Comparison of ENCODE assay signal across 2 cellular contexts in the genomic region with DNA sequence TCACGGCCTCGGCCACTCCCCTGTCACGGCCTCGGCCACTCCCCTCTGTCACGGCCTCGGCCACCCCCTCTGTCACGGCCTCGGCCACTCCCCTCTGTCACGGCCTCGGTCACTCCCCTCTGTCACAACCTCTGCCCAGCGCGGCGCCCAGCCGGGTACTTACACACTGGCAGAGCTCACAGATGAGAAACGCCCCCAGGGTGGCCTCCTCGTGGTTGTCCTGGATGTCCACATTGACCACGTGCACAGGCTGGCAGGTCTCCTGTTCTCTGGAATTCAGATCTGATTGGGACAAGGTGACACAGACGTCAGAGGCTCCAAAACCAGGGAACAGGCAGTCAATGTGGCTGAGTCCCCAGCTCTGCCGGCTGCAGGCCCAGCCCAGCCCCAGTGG.
TF ChIP-seq lines count a peak whose summit lies in the region.

No MANE protein-coding gene starts in this region.

TF ChIP-seq in Ishikawa, 13 proteins besides CTCF, POLR2A, EP300 and RAD21:
- TF ChIP-seq CREB1 (IDR thresholded peaks at IDR 0.05; ENCODE audit: low read depth) = no peak
- TF ChIP-seq FOXM1 (IDR thresholded peaks at IDR 0.05; ENCODE audit: borderline replicate concordance, low read depth) = no peak
- TF ChIP-seq, protein P1, sequence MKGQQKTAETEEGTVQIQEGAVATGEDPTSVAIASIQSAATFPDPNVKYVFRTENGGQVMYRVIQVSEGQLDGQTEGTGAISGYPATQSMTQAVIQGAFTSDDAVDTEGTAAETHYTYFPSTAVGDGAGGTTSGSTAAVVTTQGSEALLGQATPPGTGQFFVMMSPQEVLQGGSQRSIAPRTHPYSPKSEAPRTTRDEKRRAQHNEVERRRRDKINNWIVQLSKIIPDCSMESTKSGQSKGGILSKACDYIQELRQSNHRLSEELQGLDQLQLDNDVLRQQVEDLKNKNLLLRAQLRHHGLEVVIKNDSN (IDR thresholded peaks at IDR 0.05) = peak; percentile 63
- peak; percentile 90 for TF ChIP-seq MAX (IDR thresholded peaks at IDR 0.05)
- no peak; the same call in 1 of the 2 replicates for TF ChIP-seq TEAD4 (IDR thresholded peaks at IDR 0.05)
- TF ChIP-seq, protein P2, sequence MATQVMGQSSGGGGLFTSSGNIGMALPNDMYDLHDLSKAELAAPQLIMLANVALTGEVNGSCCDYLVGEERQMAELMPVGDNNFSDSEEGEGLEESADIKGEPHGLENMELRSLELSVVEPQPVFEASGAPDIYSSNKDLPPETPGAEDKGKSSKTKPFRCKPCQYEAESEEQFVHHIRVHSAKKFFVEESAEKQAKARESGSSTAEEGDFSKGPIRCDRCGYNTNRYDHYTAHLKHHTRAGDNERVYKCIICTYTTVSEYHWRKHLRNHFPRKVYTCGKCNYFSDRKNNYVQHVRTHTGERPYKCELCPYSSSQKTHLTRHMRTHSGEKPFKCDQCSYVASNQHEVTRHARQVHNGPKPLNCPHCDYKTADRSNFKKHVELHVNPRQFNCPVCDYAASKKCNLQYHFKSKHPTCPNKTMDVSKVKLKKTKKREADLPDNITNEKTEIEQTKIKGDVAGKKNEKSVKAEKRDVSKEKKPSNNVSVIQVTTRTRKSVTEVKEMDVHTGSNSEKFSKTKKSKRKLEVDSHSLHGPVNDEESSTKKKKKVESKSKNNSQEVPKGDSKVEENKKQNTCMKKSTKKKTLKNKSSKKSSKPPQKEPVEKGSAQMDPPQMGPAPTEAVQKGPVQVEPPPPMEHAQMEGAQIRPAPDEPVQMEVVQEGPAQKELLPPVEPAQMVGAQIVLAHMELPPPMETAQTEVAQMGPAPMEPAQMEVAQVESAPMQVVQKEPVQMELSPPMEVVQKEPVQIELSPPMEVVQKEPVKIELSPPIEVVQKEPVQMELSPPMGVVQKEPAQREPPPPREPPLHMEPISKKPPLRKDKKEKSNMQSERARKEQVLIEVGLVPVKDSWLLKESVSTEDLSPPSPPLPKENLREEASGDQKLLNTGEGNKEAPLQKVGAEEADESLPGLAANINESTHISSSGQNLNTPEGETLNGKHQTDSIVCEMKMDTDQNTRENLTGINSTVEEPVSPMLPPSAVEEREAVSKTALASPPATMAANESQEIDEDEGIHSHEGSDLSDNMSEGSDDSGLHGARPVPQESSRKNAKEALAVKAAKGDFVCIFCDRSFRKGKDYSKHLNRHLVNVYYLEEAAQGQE (IDR thresholded peaks at IDR 0.05; ENCODE audit: low read depth) = no peak
- TF ChIP-seq TAF1 (IDR thresholded peaks at IDR 0.05; ENCODE audit: low read depth) = no peak
- TF ChIP-seq ZBTB7A (IDR thresholded peaks at IDR 0.05; ENCODE audit: low read depth) = no peak
- TF ChIP-seq TCF12 (IDR thresholded peaks at IDR 0.05; ENCODE audit: low read depth) = no peak

TF ChIP-seq in K562, 482 proteins besides CTCF, POLR2A, EP300 and RAD21:
- TF ChIP-seq C11orf30 (IDR thresholded peaks at IDR 0.05; ENCODE audit: low read depth) = no peak
- peak; percentile 49; the same call in 1 of the 2 replicates for TF ChIP-seq POLR2G (IDR thresholded peaks at IDR 0.05; ENCODE audit: low read depth, low read length)
- TF ChIP-seq PTBP1 (IDR thresholded peaks at IDR 0.05; ENCODE audit: low read depth, low read length) = no peak
- TF ChIP-seq, protein P3, sequence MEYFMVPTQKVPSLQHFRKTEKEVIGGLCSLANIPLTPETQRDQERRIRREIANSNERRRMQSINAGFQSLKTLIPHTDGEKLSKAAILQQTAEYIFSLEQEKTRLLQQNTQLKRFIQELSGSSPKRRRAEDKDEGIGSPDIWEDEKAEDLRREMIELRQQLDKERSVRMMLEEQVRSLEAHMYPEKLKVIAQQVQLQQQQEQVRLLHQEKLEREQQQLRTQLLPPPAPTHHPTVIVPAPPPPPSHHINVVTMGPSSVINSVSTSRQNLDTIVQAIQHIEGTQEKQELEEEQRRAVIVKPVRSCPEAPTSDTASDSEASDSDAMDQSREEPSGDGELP (CRISPR knock-in tag; IDR thresholded peaks at IDR 0.05; ENCODE audit: borderline replicate concordance) = 0 out of 2 replicates have a peak, but pooled peaks have one; percentile 3
- TF ChIP-seq RBFOX2 (IDR thresholded peaks at IDR 0.05; ENCODE audit: low read depth, low read length) = peak; percentile 22; the same call in 1 of the 2 replicates
- TF ChIP-seq PCBP1 (IDR thresholded peaks at IDR 0.05; ENCODE audit: low read depth, low read length, poor library complexity, severe bottlenecking) = peak; percentile 90
- TF ChIP-seq ZNF740 (CRISPR knock-in tag; IDR thresholded peaks at IDR 0.05) = no peak
- no peak for TF ChIP-seq ZNF740 (tag; IDR thresholded peaks at IDR 0.05)
- TF ChIP-seq, protein P4, sequence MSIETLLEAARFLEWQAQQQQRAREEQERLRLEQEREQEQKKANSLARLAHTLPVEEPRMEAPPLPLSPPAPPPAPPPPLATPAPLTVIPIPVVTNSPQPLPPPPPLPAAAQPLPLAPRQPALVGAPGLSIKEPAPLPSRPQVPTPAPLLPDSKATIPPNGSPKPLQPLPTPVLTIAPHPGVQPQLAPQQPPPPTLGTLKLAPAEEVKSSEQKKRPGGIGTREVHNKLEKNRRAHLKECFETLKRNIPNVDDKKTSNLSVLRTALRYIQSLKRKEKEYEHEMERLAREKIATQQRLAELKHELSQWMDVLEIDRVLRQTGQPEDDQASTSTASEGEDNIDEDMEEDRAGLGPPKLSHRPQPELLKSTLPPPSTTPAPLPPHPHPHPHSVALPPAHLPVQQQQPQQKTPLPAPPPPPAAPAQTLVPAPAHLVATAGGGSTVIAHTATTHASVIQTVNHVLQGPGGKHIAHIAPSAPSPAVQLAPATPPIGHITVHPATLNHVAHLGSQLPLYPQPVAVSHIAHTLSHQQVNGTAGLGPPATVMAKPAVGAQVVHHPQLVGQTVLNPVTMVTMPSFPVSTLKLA (conservative IDR thresholded peaks at IDR 0.05) = 0 out of 4 replicates have a peak, but pooled peaks of 1 of the 2 experiments have one; percentile 12
